In the genomic region with DNA sequence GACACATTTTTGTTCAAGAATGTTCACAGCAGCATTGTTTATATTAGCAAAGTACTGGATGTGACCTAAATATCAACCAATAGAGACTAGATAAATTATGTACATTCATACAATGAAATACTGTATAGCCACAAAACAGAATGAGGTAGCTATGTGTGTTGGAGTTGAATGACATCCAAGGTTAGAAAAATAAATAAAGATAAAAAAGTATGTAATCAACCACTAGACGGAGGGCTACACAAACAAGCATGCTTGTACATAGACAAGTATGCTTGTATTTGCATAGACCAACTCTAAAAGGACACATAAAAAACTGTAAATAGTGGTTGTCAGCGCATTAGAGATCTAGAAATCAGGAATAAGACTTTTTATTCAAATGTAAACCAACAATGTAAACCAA, we compare ENCODE assay signal across 8 cellular contexts. TPM values are rescaled to one million over a fixed set of nuclear protein-coding genes. Genes with fewer than 3 reads are reported as not detected.
DNase-seq lines count a peak whose midpoint lies in the region; ATAC-seq and TF ChIP-seq lines count a peak whose summit lies in the region.

No MANE protein-coding gene starts in this region.

- H3K27me3 ChIP-seq in left ventricle myocardium inferior (ENCODE audit: low read depth) (no peaks in the 10 kb centered on the region), lower lobe of right lung (ENCODE audit: low read depth) (no peaks in the 10 kb centered on the region), uterus (no peaks in the 10 kb centered on the region)

- POLR2A ChIA-PET in GM10248 (lab: Yijun Ruan, JAX), result interaction anchor here (1.0 kb wide), 1 partner anchor 83 kb away, joined by 3 read pairs; no protein-coding TSS in a partner anchor

- in situ Hi-C loops in astrocyte of the spinal cord (cut with HindIII; ENCODE audit: low sequenced_read_pairs), result no loop called here

- TF ChIP-seq POLR2A in uterus (IDR thresholded peaks at IDR 0.05), result no peak

- ATAC-seq in left ventricle myocardium superior (no peak), lower lobe of right lung (no peak), HG02870 (IDR thresholded peaks at IDR 0.05; ENCODE audit: unreplicated experiment) (no peak)

- CTCF ChIA-PET in GM10248 (lab: Yijun Ruan, JAX), result interaction anchor here (1.3 to 7.8 kb wide), 4 partner anchors 16 to 32 kb away, joined by 3 to 62 read pairs (median 4); no protein-coding TSS in a partner anchor

- DNase-seq in left ventricle myocardium inferior (no peak), left ventricle myocardium superior (no peak), astrocyte of the spinal cord (ENCODE audit: low read depth, low spot score) (no peak), lower lobe of right lung (no peak), uterus (no peak), GM10248 (ENCODE audit: extremely low spot score) (no peak), NCI-H524 (lab: John Stamatoyannopoulos, UW) (no peak)

- peaks cover 9% of the 10 kb centered on the region for H3K9me3 ChIP-seq in left ventricle myocardium inferior (replicated peaks)
- peaks cover 6% of the 10 kb centered on the region for H3K9me3 ChIP-seq in lower lobe of right lung
- H3K9me3 ChIP-seq in uterus, result peaks cover 0 to 8% of the 10 kb centered on the region in 2 donors

- H3K36me3 ChIP-seq in left ventricle myocardium inferior, result peaks cover 25% of the 10 kb centered on the region
- H3K36me3 ChIP-seq in lower lobe of right lung, result peaks cover 29% of the 10 kb centered on the region
- no peaks in the 10 kb centered on the region for H3K36me3 ChIP-seq in uterus

- H3K4me3 ChIP-seq in left ventricle myocardium inferior (peak overlapping the region; percentile 82), astrocyte of the spinal cord (ENCODE audit: low read depth, low read length) (peak overlapping the region; percentile 85), lower lobe of right lung (peak overlapping the region; percentile 78), uterus (peak overlapping the region; percentile 66 to 68)

- peak; percentile 14 for TF ChIP-seq CTCF in left ventricle myocardium inferior (IDR thresholded peaks at IDR 0.05; ENCODE audit: borderline replicate concordance)
- no peak for TF ChIP-seq CTCF in astrocyte of the spinal cord (IDR thresholded peaks at IDR 0.05; ENCODE audit: low read depth, low read length)
- no peak for TF ChIP-seq CTCF in lower lobe of right lung (IDR thresholded peaks at IDR 0.05)
- no peak for TF ChIP-seq CTCF in uterus (IDR thresholded peaks at IDR 0.05)
- TF ChIP-seq CTCF in GM10248 (IDR thresholded peaks at IDR 0.05; ENCODE audit: control extremely low read depth, extremely low read depth, low read depth, missing control alignments), result no peak

- H3K27ac ChIP-seq in left ventricle myocardium inferior (replicated peaks) (peak overlapping the region; percentile 96), lower lobe of right lung (peak overlapping the region; percentile 99), uterus (peak overlapping the region in 1 of 2 donors; percentile 94)

- H3K4me1 ChIP-seq in left ventricle myocardium inferior, result peaks cover 80% of the 10 kb centered on the region
- H3K4me1 ChIP-seq in lower lobe of right lung, result peaks cover 67% of the 10 kb centered on the region
- H3K4me1 ChIP-seq in uterus, result peaks cover 4 to 13% of the 10 kb centered on the region in 2 donors

- intact Hi-C loops in left ventricle myocardium inferior (cut with micrococcal nuclease) (no loop called here), left ventricle myocardium superior (cut with micrococcal nuclease) (no loop called here), lower lobe of right lung (cut with DNase I) (no loop called here), uterus (cut with DNase I; ENCODE audit: low total_unique reads) (no loop called here)

RNA-seq across cellular contexts. Expression of gene FEM1C, which starts 3.0 kb away (rescaled TPM):
- total RNA-seq in left ventricle myocardium inferior, result 59.3 TPM
- 43.1 TPM for total RNA-seq in left ventricle myocardium superior
- total RNA-seq in lower lobe of right lung, result 24.1 TPM
- total RNA-seq in uterus, result 10 to 100 TPM; 10.8 to 73.3 (median 22.4) TPM
